Comparison of ENCODE assay signal across 28 cellular contexts in genomic region chr9:103372828-103373227, GRCh38.
"Had no signal": no experiment of that assay in that cellular context is flagged by ENCODE, and none has a peak within 500 bp of the region (broad histone marks: within the 10 kb centered on the region; RNA-seq: fewer than 3 reads in every experiment).

No MANE protein-coding gene starts in this region.

- H3K27ac Mint-ChIP-seq: naive thymus-derived CD8-positive, alpha-beta T cell; natural killer cell treated with Interleukin-12 subunit alpha and Interleukin-12 subunit beta and Interleukin-15 and Interleukin-18, amount 100 ng/mL, for 72 hours; nephron progenitor cell; neural progenitor cell; progenitor cell of endocrine pancreas; stimulated activated effector memory CD8-positive, alpha-beta T cell treated with anti-CD3 and anti-CD28 coated beads, Interleukin-12 subunit alpha, Interleukin-12 subunit beta, amount 100 ng/mL, for 72 hours; stimulated activated naive B cell treated with anti-CD40 and anti-IgM and Interleukin-4, amounts not matched to agents 10 μg/mL and 1 μg/mL and 100 μg/mL, for 72 hours; stimulated activated naive CD8-positive, alpha-beta T cell treated with anti-CD3 and anti-CD28 coated beads, Interleukin-15, Interleukin-2, amounts not matched to agents 100 ng/mL and 50 ng/mL, for 24 hours; type B pancreatic cell had no signal

- H3K4me2 ChIP-seq: neural progenitor cell had no signal

- H3K4me3 ChIP-seq: neural progenitor cell, ovary, psoas muscle, right lobe of liver, sigmoid colon, stomach, thoracic aorta, thyroid gland, tibial nerve, upper lobe of right lung, uterus had no signal

- H3K27me3 Mint-ChIP-seq: naive thymus-derived CD8-positive, alpha-beta T cell; natural killer cell treated with Interleukin-12 subunit alpha and Interleukin-12 subunit beta and Interleukin-15 and Interleukin-18, amount 100 ng/mL, for 72 hours; progenitor cell of endocrine pancreas; stimulated activated naive B cell treated with anti-CD40 and anti-IgM and Interleukin-4, amounts not matched to agents 10 μg/mL and 1 μg/mL and 100 μg/mL, for 72 hours; stimulated activated naive CD8-positive, alpha-beta T cell treated with anti-CD3 and anti-CD28 coated beads, Interleukin-15, Interleukin-2, amounts not matched to agents 100 ng/mL and 50 ng/mL, for 24 hours; type B pancreatic cell had no signal

- H3K9ac ChIP-seq: neural progenitor cell, parathyroid adenoma had no signal

- H2AFZ ChIP-seq: neural progenitor cell, parathyroid adenoma had no signal

- H3K4me1 ChIP-seq: neural progenitor cell, parathyroid adenoma, psoas muscle, right lobe of liver, sigmoid colon, stomach, thyroid gland, tibial nerve, upper lobe of right lung, uterus had no signal

- H3K79me2 ChIP-seq: parathyroid adenoma had no signal

- H3K36me3 Mint-ChIP-seq: naive thymus-derived CD8-positive, alpha-beta T cell; natural killer cell treated with Interleukin-12 subunit alpha and Interleukin-12 subunit beta and Interleukin-15 and Interleukin-18, amount 100 ng/mL, for 72 hours; neural progenitor cell; stimulated activated effector memory CD8-positive, alpha-beta T cell treated with anti-CD3 and anti-CD28 coated beads, Interleukin-12 subunit alpha, Interleukin-12 subunit beta, amount 100 ng/mL, for 72 hours; stimulated activated naive B cell treated with anti-CD40 and anti-IgM and Interleukin-4, amounts not matched to agents 10 μg/mL and 1 μg/mL and 100 μg/mL, for 72 hours; type B pancreatic cell had no signal

- FAIRE-seq: small intestine had no signal

- DNase-seq: naive thymus-derived CD8-positive, alpha-beta T cell; nephron progenitor cell; occipital lobe; ovary; psoas muscle; right cardiac atrium; right lobe of liver; sigmoid colon; small intestine; stimulated activated CD4-positive, alpha-beta T cell treated with anti-CD3 and anti-CD28 coated beads, Interleukin-15, amount 100 ng/mL, for 24 hours; stimulated activated CD4-positive, alpha-beta T cell treated with anti-CD3 and anti-CD28 coated beads, Interleukin-2, amount 100 ng/mL, for 24 hours; stimulated activated CD4-positive, alpha-beta T cell treated with anti-CD3 and anti-CD28 coated beads, Interleukin-2, amount 100 ng/mL, for 48 hours; stimulated activated CD4-positive, alpha-beta T cell treated with anti-CD3 and anti-CD28 coated beads, Interleukin-4, amount 100 ng/mL, for 24 hours; stimulated activated naive B cell treated with anti-CD40 and anti-IgM and Interleukin-4, amounts not matched to agents 10 μg/mL and 1 μg/mL and 100 μg/mL, for 72 hours; stimulated activated naive CD4-positive, alpha-beta T cell treated with Interleukin-2 at 50 U/mL for 16 hours; stomach; thyroid gland; upper lobe of right lung; uterus had no signal

- H3K9me3 ChIP-seq: ovary, psoas muscle, right lobe of liver, sigmoid colon, stomach, thoracic aorta, thyroid gland, tibial nerve, upper lobe of right lung, uterus had no signal

- H3K9me3 Mint-ChIP-seq: nephron progenitor cell; neural progenitor cell; stimulated activated naive B cell treated with anti-CD40 and anti-IgM and Interleukin-4, amounts not matched to agents 10 μg/mL and 1 μg/mL and 100 μg/mL, for 72 hours; type B pancreatic cell had no signal

- H3K27ac ChIP-seq: neural progenitor cell, ovary, parathyroid adenoma, psoas muscle, right lobe of liver, sigmoid colon, stomach, thoracic aorta, thyroid gland, tibial nerve, upper lobe of right lung, uterus had no signal

- ATAC-seq: naive thymus-derived CD8-positive, alpha-beta T cell; natural killer cell treated with Interleukin-12 subunit alpha and Interleukin-12 subunit beta and Interleukin-15 and Interleukin-18, amount 100 ng/mL, for 72 hours; psoas muscle; right cardiac atrium; right lobe of liver; stimulated activated effector memory CD8-positive, alpha-beta T cell treated with anti-CD3 and anti-CD28 coated beads, Interleukin-12 subunit alpha, Interleukin-12 subunit beta, amount 100 ng/mL, for 72 hours; stimulated activated naive B cell treated with anti-CD40 and anti-IgM and Interleukin-4, amounts not matched to agents 10 μg/mL and 1 μg/mL and 100 μg/mL, for 72 hours; upper lobe of right lung had no signal

- H3K4me1 Mint-ChIP-seq: naive thymus-derived CD8-positive, alpha-beta T cell; nephron progenitor cell; neural progenitor cell; stimulated activated effector memory CD8-positive, alpha-beta T cell treated with anti-CD3 and anti-CD28 coated beads, Interleukin-12 subunit alpha, Interleukin-12 subunit beta, amount 100 ng/mL, for 72 hours; stimulated activated naive B cell treated with anti-CD40 and anti-IgM and Interleukin-4, amounts not matched to agents 10 μg/mL and 1 μg/mL and 100 μg/mL, for 72 hours had no signal

- H3K36me3 ChIP-seq: neural progenitor cell, ovary, right lobe of liver, sigmoid colon, stomach, thoracic aorta, thyroid gland, tibial nerve, upper lobe of right lung, uterus had no signal

- H3K4me3 Mint-ChIP-seq: naive thymus-derived CD8-positive, alpha-beta T cell; natural killer cell treated with Interleukin-12 subunit alpha and Interleukin-12 subunit beta and Interleukin-15 and Interleukin-18, amount 100 ng/mL, for 72 hours; nephron progenitor cell; neural progenitor cell; stimulated activated effector memory CD8-positive, alpha-beta T cell treated with anti-CD3 and anti-CD28 coated beads, Interleukin-12 subunit alpha, Interleukin-12 subunit beta, amount 100 ng/mL, for 72 hours; stimulated activated naive B cell treated with anti-CD40 and anti-IgM and Interleukin-4, amounts not matched to agents 10 μg/mL and 1 μg/mL and 100 μg/mL, for 72 hours; stimulated activated naive CD8-positive, alpha-beta T cell treated with anti-CD3 and anti-CD28 coated beads, Interleukin-15, Interleukin-2, amounts not matched to agents 100 ng/mL and 50 ng/mL, for 24 hours; type B pancreatic cell had no signal

- H3K27me3 ChIP-seq: neural progenitor cell, ovary, right lobe of liver, sigmoid colon, stomach, thyroid gland, tibial nerve, upper lobe of right lung, uterus had no signal
